ENCODE assay signal across 12 cellular contexts in the genomic region with DNA sequence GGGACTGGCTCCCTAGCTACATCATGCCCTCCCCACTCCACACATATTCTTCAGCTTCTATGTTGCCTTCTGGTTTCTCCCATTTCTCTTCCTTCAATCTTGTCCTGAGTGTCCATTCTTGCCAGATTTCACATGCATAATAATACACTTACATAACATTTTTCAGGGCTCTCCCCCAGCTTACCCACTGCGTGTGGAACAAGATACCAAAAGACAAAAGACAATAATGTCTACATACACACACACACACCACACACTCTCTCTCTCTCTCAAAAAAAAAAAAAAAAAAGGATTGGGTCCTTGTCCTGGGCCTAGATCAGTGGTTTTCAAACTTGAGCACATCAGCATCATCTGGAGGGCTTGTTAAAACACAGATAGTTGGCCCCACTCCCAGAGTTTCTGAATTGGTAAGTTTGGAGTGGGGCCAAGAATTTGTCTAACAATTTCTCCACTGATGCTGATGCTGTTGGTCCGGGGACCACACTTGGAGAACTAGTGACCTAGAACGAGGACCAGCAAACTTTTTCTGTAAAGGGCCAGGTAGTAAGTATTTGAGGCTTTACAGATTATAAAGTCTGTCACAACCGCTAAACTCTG. TPM values are rescaled to one million over a fixed set of nuclear protein-coding genes. Genes with fewer than 3 reads are reported as not detected.
DNase-seq lines count a peak whose midpoint lies in the region; ATAC-seq, FAIRE-seq and TF ChIP-seq lines count a peak whose summit lies in the region.
"Had no signal": no experiment of that assay in that cellular context is flagged by ENCODE, and none has a peak within 500 bp of the region (broad histone marks: within the 10 kb centered on the region; RNA-seq: fewer than 3 reads in every experiment).

No MANE protein-coding gene starts in this region.

- H3K4me3 ChIP-seq in bronchial epithelial cell (ENCODE audit: low read depth, low read length): no peak overlapping the region
- H3K4me3 ChIP-seq: esophagus muscularis mucosa had no signal

- ATAC-seq in HG03521 (IDR thresholded peaks at IDR 0.05; ENCODE audit: unreplicated experiment): no peak
- ATAC-seq in HG02870 (IDR thresholded peaks at IDR 0.05; ENCODE audit: unreplicated experiment): no peak

- TF ChIP-seq CTCF in bronchial epithelial cell (IDR thresholded peaks at IDR 0.05; ENCODE audit: insufficient read depth, low read length, severe bottlenecking): no peak

- peak; percentile 23 to 49 for DNase-seq in SHP77 (lab: John Stamatoyannopoulos, UW)
- no peak for DNase-seq in SHP77 treated with DMSO at 0.1 percent for 48 hours (lab: John Stamatoyannopoulos, UW)
- peak; percentile 66 for DNase-seq in NCI-H446 treated with DMSO at 0.1 percent for 48 hours (lab: John Stamatoyannopoulos, UW)
- peak; percentile 55 for DNase-seq in bronchial epithelial cell (ENCODE audit: low read depth)
- DNase-seq in activated gamma-delta T cell treated with Interleukin-2 at 50 U/mL for 16 hours: no peak
- DNase-seq in activated effector memory CD4-positive, alpha-beta T cell treated with anti-CD3 and anti-CD28 coated beads, Interleukin-2, amount 50 U/mL, for 16 hours: no peak
- DNase-seq: 8988T; activated naive CD4-positive, alpha-beta T cell treated with anti-CD3 and anti-CD28 coated beads, Interleukin-2, amount 10 ng/mL, durations not matched to agents 7 days and 5 days; NCI-H510A had no signal

- H3K27me3 ChIP-seq in bronchial epithelial cell (ENCODE audit: control insufficient read depth, insufficient read depth, low read length): no peaks in the 10 kb centered on the region
- H3K27me3 ChIP-seq: esophagus muscularis mucosa had no signal

- H3K36me3 ChIP-seq in bronchial epithelial cell (ENCODE audit: control insufficient read depth, insufficient read depth, low read length): no peaks in the 10 kb centered on the region
- H3K36me3 ChIP-seq: esophagus muscularis mucosa had no signal

- no peak for FAIRE-seq in bronchial epithelial cell (lab: Jason Lieb, UNC)

RNA-seq across cellular contexts. Expression of a gene that starts 6.5 kb away (rescaled TPM):
- total RNA-seq in bronchial epithelial cell: 5.6 and 6.8 TPM in 2 replicates

RNA-seq across cellular contexts. Expression of a gene that starts 10.3 kb away (rescaled TPM):
- 18.2 and 19.6 TPM in 2 replicates for total RNA-seq in bronchial epithelial cell

Comparison
In these comparisons a context has a peak if more than half of its experiments do, and no peak if none do; other contexts are left out.
1. DNase-seq: peak in SHP77 (2 of 2), NCI-H446 treated with DMSO at 0.1 percent for 48 hours (single experiment) and bronchial epithelial cell (single experiment); none in SHP77 treated with DMSO at 0.1 percent for 48 hours (single experiment), activated gamma-delta T cell treated with Interleukin-2 at 50 U/mL for 16 hours (single experiment) and activated effector memory CD4-positive, alpha-beta T cell treated with anti-CD3 and anti-CD28 coated beads, Interleukin-2, amount 50 U/mL, for 16 hours (single experiment).